In genomic region chr6:20207096-20207454, GRCh38 we compare ENCODE assay signal across 10 cellular contexts. TPM values are rescaled to one million over a fixed set of nuclear protein-coding genes. Genes with fewer than 3 reads are reported as not detected.
DNase-seq lines count a peak whose midpoint lies in the region; ATAC-seq and TF ChIP-seq lines count a peak whose summit lies in the region.
"Had no signal": no experiment of that assay in that cellular context is flagged by ENCODE, and none has a peak within 500 bp of the region (broad histone marks: within the 10 kb centered on the region; RNA-seq: fewer than 3 reads in every experiment).

No MANE protein-coding gene starts in this region.

- H3K36me3 Mint-ChIP-seq in activated CD8-positive, alpha-beta memory T cell treated with anti-CD3 and anti-CD28 coated beads, Interleukin-2, amount 10 ng/mL, durations not matched to agents 7 days and 5 days = peaks cover 12% of the 10 kb centered on the region
- H3K36me3 Mint-ChIP-seq in activated naive CD8-positive, alpha-beta T cell treated with anti-CD3 and anti-CD28 coated beads, Interleukin-2, amount 10 ng/mL, durations not matched to agents 7 days and 5 days = peaks cover 16% of the 10 kb centered on the region
- H3K36me3 Mint-ChIP-seq in stimulated activated naive B cell treated with anti-CD40 and anti-IgM and Interleukin-4, amounts not matched to agents 10 μg/mL and 1 μg/mL and 100 μg/mL, for 72 hours = no peaks in the 10 kb centered on the region

- H3K9me3 Mint-ChIP-seq in activated CD8-positive, alpha-beta memory T cell treated with anti-CD3 and anti-CD28 coated beads, Interleukin-2, amount 10 ng/mL, durations not matched to agents 7 days and 5 days (ENCODE audit: low read depth) = no peaks in the 10 kb centered on the region
- H3K9me3 Mint-ChIP-seq in activated naive CD8-positive, alpha-beta T cell treated with anti-CD3 and anti-CD28 coated beads, Interleukin-2, amount 10 ng/mL, durations not matched to agents 7 days and 5 days = no peaks in the 10 kb centered on the region
- H3K9me3 Mint-ChIP-seq in stimulated activated naive B cell treated with anti-CD40 and anti-IgM and Interleukin-4, amounts not matched to agents 10 μg/mL and 1 μg/mL and 100 μg/mL, for 72 hours = no peaks in the 10 kb centered on the region

- intact Hi-C loops in ascending aorta (cut with DNase I) = no loop called here

- no peaks in the 10 kb centered on the region for H3K9me3 ChIP-seq in KOPT-K1 (ENCODE audit: insufficient read depth, low read length, poor library complexity, severe bottlenecking)
- H3K9me3 ChIP-seq in ascending aorta = no peaks in the 10 kb centered on the region

- H3K4me3 ChIP-seq in ascending aorta = no peak overlapping the region

- H3K4me1 Mint-ChIP-seq in activated CD8-positive, alpha-beta memory T cell treated with anti-CD3 and anti-CD28 coated beads, Interleukin-2, amount 10 ng/mL, durations not matched to agents 7 days and 5 days = peaks cover 86% of the 10 kb centered on the region
- peaks cover 43% of the 10 kb centered on the region for H3K4me1 Mint-ChIP-seq in activated naive CD8-positive, alpha-beta T cell treated with anti-CD3 and anti-CD28 coated beads, Interleukin-2, amount 10 ng/mL, durations not matched to agents 7 days and 5 days
- H3K4me1 Mint-ChIP-seq in stimulated activated naive B cell treated with anti-CD40 and anti-IgM and Interleukin-4, amounts not matched to agents 10 μg/mL and 1 μg/mL and 100 μg/mL, for 72 hours = peaks cover 24 to 28% of the 10 kb centered on the region in 2 donors

- no peak for TF ChIP-seq CTCF in ascending aorta (IDR thresholded peaks at IDR 0.05)

- peaks cover 0 to 13% of the 10 kb centered on the region in 2 donors for H3K4me1 ChIP-seq in ascending aorta

- peak overlapping the region; percentile 81 for H3K4me3 Mint-ChIP-seq in activated CD8-positive, alpha-beta memory T cell treated with anti-CD3 and anti-CD28 coated beads, Interleukin-2, amount 10 ng/mL, durations not matched to agents 7 days and 5 days
- peak overlapping the region; percentile 89 for H3K4me3 Mint-ChIP-seq in activated naive CD8-positive, alpha-beta T cell treated with anti-CD3 and anti-CD28 coated beads, Interleukin-2, amount 10 ng/mL, durations not matched to agents 7 days and 5 days
- peak overlapping the region; percentile 31 to 46 for H3K4me3 Mint-ChIP-seq in stimulated activated naive B cell treated with anti-CD40 and anti-IgM and Interleukin-4, amounts not matched to agents 10 μg/mL and 1 μg/mL and 100 μg/mL, for 72 hours

- no peak for DNase-seq in activated CD8-positive, alpha-beta memory T cell treated with anti-CD3 and anti-CD28 coated beads, Interleukin-2, amount 10 ng/mL, durations not matched to agents 7 days and 5 days
- no peak for DNase-seq in activated CD8-positive, alpha-beta memory T cell treated with anti-CD3 and anti-CD28 coated beads for 24 hours
- DNase-seq in activated naive CD8-positive, alpha-beta T cell treated with anti-CD3 and anti-CD28 coated beads, Interleukin-2, amount 10 ng/mL, durations not matched to agents 7 days and 5 days = no peak
- no peak for DNase-seq in stimulated activated naive B cell treated with anti-CD40 and anti-IgM and Interleukin-4, amounts not matched to agents 10 μg/mL and 1 μg/mL and 100 μg/mL, for 72 hours
- DNase-seq in SW 1271 (lab: John Stamatoyannopoulos, UW) (no peak), NCI-H69 (lab: John Stamatoyannopoulos, UW) (no peak), ascending aorta (ENCODE audit: low spot score in 2 of 2) (no peak)
- DNase-seq: activated effector memory CD4-positive, alpha-beta T cell treated with Interleukin-2 at 50 U/mL for 16 hours; NCI-H1105 had no signal

- H3K27me3 Mint-ChIP-seq in activated CD8-positive, alpha-beta memory T cell treated with anti-CD3 and anti-CD28 coated beads, Interleukin-2, amount 10 ng/mL, durations not matched to agents 7 days and 5 days = no peaks in the 10 kb centered on the region
- H3K27me3 Mint-ChIP-seq in activated naive CD8-positive, alpha-beta T cell treated with anti-CD3 and anti-CD28 coated beads, Interleukin-2, amount 10 ng/mL, durations not matched to agents 7 days and 5 days = no peaks in the 10 kb centered on the region
- H3K27me3 Mint-ChIP-seq in stimulated activated naive B cell treated with anti-CD40 and anti-IgM and Interleukin-4, amounts not matched to agents 10 μg/mL and 1 μg/mL and 100 μg/mL, for 72 hours = peaks cover 8 to 9% of the 10 kb centered on the region in 2 donors

- H3K27ac ChIP-seq in KOPT-K1 (ENCODE audit: low read depth, low read length, poor library complexity, severe bottlenecking) (peak overlapping the region; percentile 76), ascending aorta (no peak overlapping the region)

- peak overlapping the region; percentile 91 for H3K27ac Mint-ChIP-seq in activated CD8-positive, alpha-beta memory T cell treated with anti-CD3 and anti-CD28 coated beads, Interleukin-2, amount 10 ng/mL, durations not matched to agents 7 days and 5 days
- H3K27ac Mint-ChIP-seq in activated naive CD8-positive, alpha-beta T cell treated with anti-CD3 and anti-CD28 coated beads, Interleukin-2, amount 10 ng/mL, durations not matched to agents 7 days and 5 days = peak overlapping the region; percentile 92
- no peak overlapping the region for H3K27ac Mint-ChIP-seq in stimulated activated naive B cell treated with anti-CD40 and anti-IgM and Interleukin-4, amounts not matched to agents 10 μg/mL and 1 μg/mL and 100 μg/mL, for 72 hours

- no peak for ATAC-seq in activated CD8-positive, alpha-beta memory T cell treated with anti-CD3 and anti-CD28 coated beads, Interleukin-2, amount 10 ng/mL, durations not matched to agents 7 days and 5 days
- no peak for ATAC-seq in activated naive CD8-positive, alpha-beta T cell treated with anti-CD3 and anti-CD28 coated beads, Interleukin-2, amount 10 ng/mL, durations not matched to agents 7 days and 5 days (ENCODE audit: low read depth)
- ATAC-seq in stimulated activated naive B cell treated with anti-CD40 and anti-IgM and Interleukin-4, amounts not matched to agents 10 μg/mL and 1 μg/mL and 100 μg/mL, for 72 hours (replicated peaks) = no peak

- CTCF ChIA-PET in activated CD8-positive, alpha-beta memory T cell treated with anti-CD3 and anti-CD28 coated beads, Interleukin-2, amount 10 ng/mL, durations not matched to agents 7 days and 5 days (lab: Charles Lee) = no interaction called here

- POLR2A ChIA-PET in activated naive CD8-positive, alpha-beta T cell treated with anti-CD3 and anti-CD28 coated beads, Interleukin-2, amount 10 ng/mL, durations not matched to agents 7 days and 5 days (lab: Charles Lee) = no interaction called here

- H3K36me3 ChIP-seq in KOPT-K1 (ENCODE audit: insufficient read depth, low read length) = no peaks in the 10 kb centered on the region
- no peaks in the 10 kb centered on the region for H3K36me3 ChIP-seq in ascending aorta

- H3K27me3 ChIP-seq in ascending aorta = no peaks in the 10 kb centered on the region

RNA-seq across cellular contexts. Expression of gene MBOAT1, which starts 5.2 kb away (rescaled TPM):
- total RNA-seq in activated CD8-positive, alpha-beta memory T cell treated with anti-CD3 and anti-CD28 coated beads, Interleukin-2, amount 10 ng/mL, durations not matched to agents 7 days and 5 days = 10 to 100 TPM; 17.7 to 22.6 TPM
- total RNA-seq in activated naive CD8-positive, alpha-beta T cell treated with anti-CD3 and anti-CD28 coated beads, Interleukin-2, amount 10 ng/mL, durations not matched to agents 7 days and 5 days = 10 to 100 TPM; 14.1 to 14.8 TPM
- 5.4 TPM for total RNA-seq in ascending aorta

Comparison
In these comparisons a context has a peak if more than half of its experiments do, and no peak if none do; other contexts are left out.
1. H3K4me3 Mint-ChIP-seq: peak in every context shown above with its lines; median percentile 89 in activated naive CD8-positive, alpha-beta T cell treated with anti-CD3 and anti-CD28 coated beads, Interleukin-2, amount 10 ng/mL, durations not matched to agents 7 days and 5 days; 81 in activated CD8-positive, alpha-beta memory T cell treated with anti-CD3 and anti-CD28 coated beads, Interleukin-2, amount 10 ng/mL, durations not matched to agents 7 days and 5 days; 38 in stimulated activated naive B cell treated with anti-CD40 and anti-IgM and Interleukin-4, amounts not matched to agents 10 μg/mL and 1 μg/mL and 100 μg/mL, for 72 hours.